Comparison of ENCODE assay signal across 1 cellular context in genomic region chr12:81119069-81119468, GRCh38. TPM values are rescaled to one million over a fixed set of nuclear protein-coding genes. Genes with fewer than 3 reads are reported as not detected.
"Had no signal": no experiment of that assay in that cellular context is flagged by ENCODE, and none has a peak within 500 bp of the region (broad histone marks: within the 10 kb centered on the region; RNA-seq: fewer than 3 reads in every experiment).

No MANE protein-coding gene starts in this region.

RNA-seq across cellular contexts. Expression of gene ACSS3, which starts 41.2 kb away (rescaled TPM):
- polyA plus RNA-seq: immature natural killer cell had no signal
